Comparison of ENCODE assay signal across 14 cellular contexts in the genomic region with DNA sequence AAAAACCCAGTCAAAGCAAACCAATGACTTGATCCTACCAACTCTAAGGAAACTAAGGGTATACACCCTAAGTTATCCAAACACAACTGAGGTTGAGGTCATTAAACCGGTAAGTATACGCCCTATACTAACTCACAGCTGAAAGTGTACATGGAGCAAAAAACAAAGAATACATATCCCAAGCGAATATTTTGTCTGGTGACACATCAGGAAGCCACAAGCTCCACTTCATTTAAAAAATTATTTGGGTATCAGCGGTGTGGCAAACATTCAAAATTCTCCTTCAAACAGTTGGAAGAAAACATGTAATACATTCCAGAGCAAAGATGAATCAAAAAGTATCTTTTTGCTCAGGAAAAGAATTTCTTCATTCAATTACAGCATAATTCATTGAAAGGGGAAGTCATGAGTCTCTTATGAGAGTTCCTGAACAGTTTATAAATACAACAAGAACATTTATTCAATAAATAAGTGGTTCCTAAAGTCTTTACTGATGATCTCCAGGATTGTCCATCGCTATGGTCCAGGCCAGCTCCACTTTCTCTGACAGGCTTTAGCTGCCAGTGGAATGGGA. TPM values are rescaled to one million over a fixed set of nuclear protein-coding genes. Genes with fewer than 3 reads are reported as not detected.
DNase-seq lines count a peak whose midpoint lies in the region; ATAC-seq, FAIRE-seq and TF ChIP-seq lines count a peak whose summit lies in the region.
"Had no signal": no experiment of that assay in that cellular context is flagged by ENCODE, and none has a peak within 500 bp of the region (broad histone marks: within the 10 kb centered on the region; RNA-seq: fewer than 3 reads in every experiment).

No MANE protein-coding gene starts in this region.

- peaks cover 0 to 46% (median 0%) of the 10 kb centered on the region in 11 experiments; a peak in 5 of 22 replicates for H3K36me3 ChIP-seq in BLaER1 treated with 17β-estradiol and CSF1 and Interleukin-3, amounts not matched to agents 10 nM and 100 nM

- H3K27ac ChIP-seq in BLaER1 treated with 17β-estradiol and CSF1 and Interleukin-3, amounts not matched to agents 10 nM and 100 nM: peak overlapping the region; percentile 58 to 93 (median 72)
- H3K27ac ChIP-seq in caudate nucleus (ENCODE audit: low read depth, low read length): no peak overlapping the region

- TF ChIP-seq POLR2A in GM12891 (IDR thresholded peaks at IDR 0.05; ENCODE audit: low read depth, low read length): no peak

- peaks cover 0 to 13% (median 0%) of the 10 kb centered on the region in 11 experiments; a peak in 3 of 22 replicates for H3K9me3 ChIP-seq in BLaER1 treated with 17β-estradiol and CSF1 and Interleukin-3, amounts not matched to agents 10 nM and 100 nM (replicated peaks in 1 of 11)

- peaks cover 55 to 100% (median 60%) of the 10 kb centered on the region in 10 experiments for H3K4me1 ChIP-seq in BLaER1 treated with 17β-estradiol and CSF1 and Interleukin-3, amounts not matched to agents 10 nM and 100 nM

- no peaks in the 10 kb centered on the region for H3K9me3 Mint-ChIP-seq in activated CD8-positive, alpha-beta T cell treated with anti-CD3 and anti-CD28 coated beads, Interleukin-2, amount 10 ng/mL, durations not matched to agents 7 days and 5 days (ENCODE audit: insufficient read depth)
- no peaks in the 10 kb centered on the region for H3K9me3 Mint-ChIP-seq in naive B cell
- H3K9me3 Mint-ChIP-seq: brain had no signal

- peak overlapping the region; percentile 56 to 83 (median 74) for H3K4me2 ChIP-seq in BLaER1 treated with 17β-estradiol and CSF1 and Interleukin-3, amounts not matched to agents 10 nM and 100 nM

- no peak overlapping the region for H3K27ac Mint-ChIP-seq in activated CD8-positive, alpha-beta T cell treated with anti-CD3 and anti-CD28 coated beads, Interleukin-2, amount 10 ng/mL, durations not matched to agents 7 days and 5 days
- peak overlapping the region; percentile 6 to 92 (median 72) for H3K27ac Mint-ChIP-seq in naive B cell
- H3K27ac Mint-ChIP-seq: brain had no signal

- DNase-seq in GM12891 (ENCODE audit: insufficient read length, low spot score) (no peak), naive B cell (no peak), NCI-H1417 (lab: John Stamatoyannopoulos, UW) (no peak), caudate nucleus (lab: John Stamatoyannopoulos, UW) (no peak), GM10266 (ENCODE audit: extremely low spot score) (no peak), urothelium cell line (ENCODE audit: low spot score) (no peak)
- DNase-seq in activated CD8-positive, alpha-beta T cell treated with anti-CD3 and anti-CD28 coated beads, Interleukin-2, amount 10 ng/mL, durations not matched to agents 7 days and 5 days: no peak
- DNase-seq: mesendoderm; NCI-H345; posterior cingulate gyrus; stimulated activated naive CD4-positive, alpha-beta T cell treated with Interleukin-2 at 50 U/mL for 16 hours had no signal

- FAIRE-seq in GM12891 (lab: Jason Lieb, UNC) (peak; percentile 45), urothelium cell line (lab: Jason Lieb, UNC) (no peak)

- CTCF ChIA-PET in activated CD8-positive, alpha-beta T cell treated with anti-CD3 and anti-CD28 coated beads, Interleukin-2, amount 10 ng/mL, durations not matched to agents 7 days and 5 days (lab: Charles Lee): interaction anchor here (0.8 to 2.1 kb wide), 6 partner anchors 11 to 122 kb away, joined by 3 to 17 read pairs (median 4); no protein-coding TSS in a partner anchor

- H3K36me3 Mint-ChIP-seq in activated CD8-positive, alpha-beta T cell treated with anti-CD3 and anti-CD28 coated beads, Interleukin-2, amount 10 ng/mL, durations not matched to agents 7 days and 5 days (ENCODE audit: low read depth): peaks cover 67% of the 10 kb centered on the region
- peaks cover 6 to 12% of the 10 kb centered on the region in 2 donors for H3K36me3 Mint-ChIP-seq in naive B cell
- H3K36me3 Mint-ChIP-seq: brain had no signal

- H4K20me1 ChIP-seq in BLaER1 treated with 17β-estradiol and CSF1 and Interleukin-3, amounts not matched to agents 10 nM and 100 nM: no peaks in the 10 kb centered on the region

- H3K4me3 Mint-ChIP-seq in activated CD8-positive, alpha-beta T cell treated with anti-CD3 and anti-CD28 coated beads, Interleukin-2, amount 10 ng/mL, durations not matched to agents 7 days and 5 days: peak overlapping the region; percentile 32
- peak overlapping the region in 6 of 8 donors; percentile 13 to 71 (median 64) for H3K4me3 Mint-ChIP-seq in naive B cell
- H3K4me3 Mint-ChIP-seq: brain had no signal

- H3K4me3 ChIP-seq in BLaER1 treated with 17β-estradiol and CSF1 and Interleukin-3, amounts not matched to agents 10 nM and 100 nM: no peak overlapping the region

- POLR2A ChIA-PET in activated CD8-positive, alpha-beta T cell treated with anti-CD3 and anti-CD28 coated beads, Interleukin-2, amount 10 ng/mL, durations not matched to agents 7 days and 5 days (lab: Charles Lee): interaction anchor here (1.2 to 2.8 kb wide), 5 partner anchors 9 to 130 kb away, joined by 3 to 12 read pairs (median 5); partner anchors contain the start of gene UBE4A

- no peak for ATAC-seq in activated CD8-positive, alpha-beta T cell treated with anti-CD3 and anti-CD28 coated beads, Interleukin-2, amount 10 ng/mL, durations not matched to agents 7 days and 5 days
- no peak for ATAC-seq in naive B cell (ENCODE audit: low read depth in 2 of 2)

- no peak for TF ChIP-seq CTCF in GM10266 (IDR thresholded peaks at IDR 0.05; ENCODE audit: control insufficient read depth, insufficient read depth, low read depth, missing control alignments)

- H3K9ac ChIP-seq in BLaER1 treated with 17β-estradiol and CSF1 and Interleukin-3, amounts not matched to agents 10 nM and 100 nM: peak overlapping the region in 10 of 11 experiments; percentile 3 to 83 (median 50); a peak in 17 of 22 replicates

- peaks cover 0 to 7% (median 0%) of the 10 kb centered on the region in 11 experiments; a peak in 1 of 22 replicates for H3K27me3 ChIP-seq in BLaER1 treated with 17β-estradiol and CSF1 and Interleukin-3, amounts not matched to agents 10 nM and 100 nM

- H3K4me1 Mint-ChIP-seq in activated CD8-positive, alpha-beta T cell treated with anti-CD3 and anti-CD28 coated beads, Interleukin-2, amount 10 ng/mL, durations not matched to agents 7 days and 5 days (ENCODE audit: low read depth): peaks cover 19% of the 10 kb centered on the region
- peaks cover 33 to 53% (median 49%) of the 10 kb centered on the region in 3 donors for H3K4me1 Mint-ChIP-seq in naive B cell
- H3K4me1 Mint-ChIP-seq: brain had no signal

- no peaks in the 10 kb centered on the region for H3K27me3 Mint-ChIP-seq in activated CD8-positive, alpha-beta T cell treated with anti-CD3 and anti-CD28 coated beads, Interleukin-2, amount 10 ng/mL, durations not matched to agents 7 days and 5 days (ENCODE audit: low read depth)
- no peaks in the 10 kb centered on the region for H3K27me3 Mint-ChIP-seq in naive B cell

TF ChIP-seq in GM12891, 5 proteins besides CTCF, POLR2A, EP300 and RAD21:
- TF ChIP-seq POLR2AphosphoS5 (IDR thresholded peaks at IDR 0.05; ENCODE audit: low read depth, low read length) (no peak), SPI1 (IDR thresholded peaks at IDR 0.05; ENCODE audit: low read depth, low read length) (peak; percentile 13; the same call in 1 of the 2 replicates)

RNA-seq across cellular contexts. Expression of gene JAML, which starts 4.5 kb away (rescaled TPM):
- 3.8 TPM for polyA plus RNA-seq in GM12891 (2012; ENCODE audit: low read depth, missing spikeins)
- total RNA-seq in activated CD8-positive, alpha-beta T cell treated with anti-CD3 and anti-CD28 coated beads, Interleukin-2, amount 10 ng/mL, durations not matched to agents 7 days and 5 days: 100 to 1,000 TPM; 140 to 144 TPM
- 1 to 10 TPM in 5 of 6 donors, under 1 TPM in 1; 0.64 to 8.1 (median 3.3) TPM for polyA plus RNA-seq in naive B cell (ENCODE audit: low read depth in 6 of 6)
- total RNA-seq: RPMI7951 had no signal

RNA-seq across cellular contexts. Expression of gene MPZL3, which starts 22.8 kb away (rescaled TPM):
- 2.0 TPM for polyA plus RNA-seq in GM12891 (2012; ENCODE audit: low read depth, missing spikeins)
- 10 to 100 TPM; 19.6 to 20.0 TPM for total RNA-seq in activated CD8-positive, alpha-beta T cell treated with anti-CD3 and anti-CD28 coated beads, Interleukin-2, amount 10 ng/mL, durations not matched to agents 7 days and 5 days
- polyA plus RNA-seq in naive B cell (ENCODE audit: low read depth in 6 of 6): 1 to 10 TPM in 5 of 6 donors, under 1 TPM in 1; 0.89 to 3.2 (median 1.5) TPM

RNA-seq across cellular contexts. Expression of gene MPZL2, which starts 34.7 kb away (rescaled TPM):
- polyA plus RNA-seq in GM12891 (2012; ENCODE audit: low read depth, missing spikeins): 0.21 TPM
- total RNA-seq in activated CD8-positive, alpha-beta T cell treated with anti-CD3 and anti-CD28 coated beads, Interleukin-2, amount 10 ng/mL, durations not matched to agents 7 days and 5 days: 10 to 100 TPM; 11.7 to 12.2 TPM
- polyA plus RNA-seq in naive B cell (ENCODE audit: low read depth in 6 of 6): not detected

RNA-seq across cellular contexts. Expression of gene SCN2B, which starts 52.9 kb away (rescaled TPM):
- polyA plus RNA-seq in GM12891 (2012; ENCODE audit: low read depth, missing spikeins): not detected
- total RNA-seq in activated CD8-positive, alpha-beta T cell treated with anti-CD3 and anti-CD28 coated beads, Interleukin-2, amount 10 ng/mL, durations not matched to agents 7 days and 5 days: not detected
- not detected for polyA plus RNA-seq in naive B cell (ENCODE audit: low read depth in 6 of 6)
- total RNA-seq: RPMI7951 had no signal
